In the genomic region with DNA sequence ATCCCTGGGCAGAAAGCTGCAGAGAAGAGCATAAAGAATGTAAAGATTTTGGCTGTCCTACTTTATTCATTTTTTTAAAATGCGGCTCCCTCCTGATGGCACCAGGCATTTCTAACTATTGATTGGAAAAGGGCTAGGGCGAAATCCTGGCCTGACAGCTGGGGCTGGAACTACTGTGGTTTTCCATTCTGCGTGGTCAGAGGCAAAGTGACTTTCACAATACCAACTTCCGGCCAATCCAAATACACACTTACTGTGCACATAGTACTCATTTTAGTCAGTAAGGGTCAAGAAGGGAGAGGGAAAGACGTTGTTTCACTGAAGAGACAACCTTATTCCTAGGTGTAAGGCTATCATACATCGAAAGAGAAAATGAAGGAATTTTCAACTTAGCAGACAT, we compare ENCODE assay signal across 1 cellular context.
A peak's percentile ranks its signal among the peaks of the same experiment; 100 is the strongest.
TF ChIP-seq lines count a peak whose summit lies in the region.

No MANE protein-coding gene starts in this region.

TF ChIP-seq in WTC11, 78 proteins besides CTCF, POLR2A, EP300 and RAD21:
- TF ChIP-seq AFF4 (CRISPR knock-in tag; IDR thresholded peaks at IDR 0.05; ENCODE audit: borderline replicate concordance) (no peak), PRDM15 (CRISPR knock-in tag; IDR thresholded peaks at IDR 0.05) (peak; percentile 81)
- TF ChIP-seq, protein P1, sequence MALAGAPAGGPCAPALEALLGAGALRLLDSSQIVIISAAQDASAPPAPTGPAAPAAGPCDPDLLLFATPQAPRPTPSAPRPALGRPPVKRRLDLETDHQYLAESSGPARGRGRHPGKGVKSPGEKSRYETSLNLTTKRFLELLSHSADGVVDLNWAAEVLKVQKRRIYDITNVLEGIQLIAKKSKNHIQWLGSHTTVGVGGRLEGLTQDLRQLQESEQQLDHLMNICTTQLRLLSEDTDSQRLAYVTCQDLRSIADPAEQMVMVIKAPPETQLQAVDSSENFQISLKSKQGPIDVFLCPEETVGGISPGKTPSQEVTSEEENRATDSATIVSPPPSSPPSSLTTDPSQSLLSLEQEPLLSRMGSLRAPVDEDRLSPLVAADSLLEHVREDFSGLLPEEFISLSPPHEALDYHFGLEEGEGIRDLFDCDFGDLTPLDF (CRISPR knock-in tag; IDR thresholded peaks at IDR 0.05) = no peak
